In genomic region chr1:113168946-113169345, GRCh38 we compare ENCODE assay signal across 23 cellular contexts.
"Had no signal": no experiment of that assay in that cellular context is flagged by ENCODE, and none has a peak within 500 bp of the region (broad histone marks: within the 10 kb centered on the region; RNA-seq: fewer than 3 reads in every experiment).

No MANE protein-coding gene starts in this region.

- H3K27ac ChIP-seq: adrenal gland, SJCRH30, SK-N-MC had no signal

- H3K4me1 ChIP-seq: adrenal gland, SJCRH30 had no signal

- H3K9me3 ChIP-seq: adrenal gland, SJCRH30 had no signal

- H3K27me3 ChIP-seq: adrenal gland, SJCRH30 had no signal

- H3K4me3 ChIP-seq: adrenal gland, K562, SJCRH30, SK-N-MC had no signal

- H3K36me3 ChIP-seq: adrenal gland, SJCRH30 had no signal

- DNase-seq: activated CD4-positive, alpha-beta memory T cell treated with anti-CD3 and anti-CD28 coated beads for 36 hours; activated CD4-positive, alpha-beta T cell treated with anti-CD3 and anti-CD28 coated beads for 36 hours; activated CD4-positive, alpha-beta T cell treated with anti-CD3 and anti-CD28 coated beads, Interleukin-2, amount 10 ng/mL, durations not matched to agents 7 days and 5 days; activated CD8-positive, alpha-beta memory T cell treated with anti-CD3 and anti-CD28 coated beads, Interleukin-2, amount 50 U/mL, for 4 hours; activated gamma-delta T cell treated with Interleukin-2 at 50 U/mL for 16 hours; activated naive CD4-positive, alpha-beta T cell treated with anti-CD3 and anti-CD28 coated beads for 36 hours; activated T-cell treated with anti-CD3 and anti-CD28 coated beads for 4 hours; activated T-cell treated with anti-CD3 and anti-CD28 coated beads, Interleukin-2, amount 50 U/mL, for 4 hours; adrenal gland; caudate nucleus; cerebellar nuclear complex; NCI-H1105 treated with DMSO at 0.1 percent for 48 hours; NCI-H1436; NCI-H1694; NCI-H2029; NCI-H345; NCI-H510A treated with DMSO at 0.1 percent for 48 hours; NCI-H526 treated with DMSO at 0.1 percent for 48 hours; NCI-H774; SHP77; SJCRH30 had no signal
